Comparison of ENCODE assay signal across 9 cellular contexts in the genomic region with DNA sequence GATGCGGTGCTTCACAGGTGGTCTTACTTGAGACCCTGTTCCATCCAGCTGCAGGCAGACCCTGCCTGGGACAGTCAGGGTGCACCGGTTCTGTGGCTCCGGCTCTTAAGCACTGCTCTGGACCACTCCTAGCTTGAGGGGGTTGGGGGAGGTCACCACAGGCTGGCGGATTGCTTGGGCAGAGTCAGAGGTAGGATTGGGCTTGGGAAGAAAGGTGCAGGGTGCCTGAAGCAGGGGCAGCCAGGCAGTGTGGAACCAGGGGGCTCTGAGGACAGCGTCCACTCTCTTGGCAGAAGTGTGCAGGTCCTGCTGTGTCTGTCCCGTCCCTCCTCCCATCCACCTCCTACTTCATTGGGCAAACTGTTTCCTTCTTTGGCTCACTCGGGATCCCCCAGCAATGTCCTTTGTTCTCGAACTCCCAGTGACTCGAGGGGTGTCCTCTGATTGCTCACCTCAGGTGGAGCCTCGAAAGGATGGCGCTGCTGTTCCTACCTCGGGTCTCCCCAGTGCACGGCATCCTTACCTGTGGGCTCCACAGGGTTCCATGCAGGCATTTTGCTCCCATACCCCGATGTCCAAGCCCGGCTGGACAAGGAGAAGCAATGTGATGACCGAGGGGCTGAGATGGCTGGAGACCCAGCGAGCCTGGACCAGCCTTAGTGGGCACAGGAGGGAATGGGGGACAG. TPM values are rescaled to one million over a fixed set of nuclear protein-coding genes. Genes with fewer than 3 reads are reported as not detected.
DNase-seq lines count a peak whose midpoint lies in the region; ATAC-seq and TF ChIP-seq lines count a peak whose summit lies in the region.
"Had no signal": no experiment of that assay in that cellular context is flagged by ENCODE, and none has a peak within 500 bp of the region (broad histone marks: within the 10 kb centered on the region; RNA-seq: fewer than 3 reads in every experiment).

No MANE protein-coding gene starts in this region.

- 64 to 86% methylated on average over 17 of the region's 17 CpGs for WGBS in sigmoid colon, 2 donors

- DNase-seq in fibroblast of villous mesenchyme (ENCODE audit: low read depth), result no peak
- DNase-seq in sigmoid colon, result no peak
- DNase-seq in stimulated activated CD4-positive, alpha-beta T cell treated with anti-CD3 and anti-CD28 coated beads, Interleukin-12 subunit alpha, Interleukin-12 subunit beta, amount 100 ng/mL, for 4 hours, result no peak
- DNase-seq in RKO (ENCODE audit: low spot score), result no peak
- DNase-seq in NCI-H128 (lab: John Stamatoyannopoulos, UW; ENCODE audit: unreplicated experiment), result no peak
- DNase-seq: NCI-H524 had no signal

- no peaks in the 10 kb centered on the region for H3K9me3 ChIP-seq in sigmoid colon

- no peak for TF ChIP-seq POLR2A in sigmoid colon (IDR thresholded peaks at IDR 0.05)

- no peaks in the 10 kb centered on the region for H3K27me3 ChIP-seq in sigmoid colon

- no peak for TF ChIP-seq EP300 in sigmoid colon (IDR thresholded peaks at IDR 0.05)

- intact Hi-C loops in sigmoid colon (cut with DNase I), result no loop called here

- ATAC-seq in GM21360 (IDR thresholded peaks at IDR 0.05; ENCODE audit: unreplicated experiment), result no peak

- peaks cover 0 to 8% (median 2%) of the 10 kb centered on the region in 4 donors for H3K36me3 ChIP-seq in sigmoid colon

- peak overlapping the region in 1 of 4 donors; percentile 86 for H3K27ac ChIP-seq in sigmoid colon

- H3K4me1 ChIP-seq in sigmoid colon, result peaks cover 0 to 42% (median 34%) of the 10 kb centered on the region in 4 donors

- TF ChIP-seq CTCF in GM12875 (IDR thresholded peaks at IDR 0.05; ENCODE audit: borderline replicate concordance, insufficient read depth, low read depth, low read length), result no peak
- TF ChIP-seq CTCF in WI38 (IDR thresholded peaks at IDR 0.05; ENCODE audit: low read depth, low read length), result no peak
- TF ChIP-seq CTCF in fibroblast of villous mesenchyme (IDR thresholded peaks at IDR 0.05; ENCODE audit: insufficient read depth, low read depth, low read length), result no peak
- no peak for TF ChIP-seq CTCF in sigmoid colon (IDR thresholded peaks at IDR 0.05)

- H3K4me3 ChIP-seq in GM12875 (ENCODE audit: low read depth, low read length), result peak overlapping the region; percentile 100
- H3K4me3 ChIP-seq in WI38 (ENCODE audit: low read depth, low read length), result peak overlapping the region; percentile 87
- peak overlapping the region; percentile 95 for H3K4me3 ChIP-seq in fibroblast of villous mesenchyme (ENCODE audit: low read depth, low read length)
- peak overlapping the region; percentile 70 to 94 (median 72) for H3K4me3 ChIP-seq in sigmoid colon

RNA-seq across cellular contexts. Expression of a gene that starts 1.8 kb away (rescaled TPM):
- total RNA-seq in fibroblast of villous mesenchyme, result 88.1 and 88.3 TPM in 2 replicates
- total RNA-seq in sigmoid colon, result 10 to 100 TPM; 22.1 to 26.0 (median 23.9) TPM
- polyA plus RNA-seq in sigmoid colon, result 10 to 100 TPM; 43.8 to 88.5 (median 51.3) TPM

RNA-seq across cellular contexts. Expression of a gene that starts 55.4 kb away (rescaled TPM):
- total RNA-seq in fibroblast of villous mesenchyme (12.6 and 16.0 TPM in 2 replicates), sigmoid colon (1 to 10 TPM; 7.1 to 9.7 (median 7.8) TPM)
- polyA plus RNA-seq in sigmoid colon, result 100 to 1,000 TPM in 2 of 3 donors, 10 to 100 TPM in 1; 76.0 to 167 (median 101) TPM
